In the genomic region with DNA sequence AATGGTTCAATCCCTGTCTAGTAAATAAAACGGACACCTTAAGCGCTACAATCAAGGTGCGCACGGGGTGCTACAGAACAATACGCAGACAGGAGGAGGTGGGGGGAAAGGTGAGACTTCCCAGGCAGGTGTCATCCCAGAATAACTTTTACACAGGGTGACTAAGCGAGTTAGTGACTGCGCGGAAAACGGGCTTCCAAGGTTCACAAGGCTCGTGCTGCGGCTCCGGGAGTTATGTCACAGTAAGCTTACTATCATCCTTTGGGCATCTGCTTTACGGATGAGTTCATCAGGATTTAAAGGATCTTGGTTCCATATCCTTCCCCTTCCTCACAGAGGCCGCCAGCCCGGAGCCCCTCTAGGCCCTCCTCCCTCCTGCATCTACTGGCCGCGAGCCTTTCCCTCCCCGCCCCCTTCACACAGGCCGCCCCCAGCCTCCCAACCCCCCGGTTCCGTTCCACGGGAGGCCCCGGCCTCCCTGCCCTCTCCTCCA, we compare ENCODE assay signal across 8 cellular contexts. TPM values are rescaled to one million over a fixed set of nuclear protein-coding genes. Genes with fewer than 3 reads are reported as not detected.
DNase-seq lines count a peak whose midpoint lies in the region; ATAC-seq, FAIRE-seq and TF ChIP-seq lines count a peak whose summit lies in the region.

No MANE protein-coding gene starts in this region.

- no peaks in the 10 kb centered on the region for H3K27me3 Mint-ChIP-seq in astrocyte (ENCODE audit: low read depth, unreplicated experiment)

- no peak for FAIRE-seq in A549 (lab: Jason Lieb, UNC)
- FAIRE-seq in astrocyte (lab: Jason Lieb, UNC), result no peak

- TF ChIP-seq EP300 in A549 (IDR thresholded peaks at IDR 0.05), result no peak

- H3K4me1 ChIP-seq in A549, result no peaks in the 10 kb centered on the region
- H3K4me1 ChIP-seq in astrocyte (ENCODE audit: insufficient read depth, low read length), result peaks cover 11% of the 10 kb centered on the region

- WGBS in A549 (ENCODE audit: missing lambda C conversion rate), result 10% methylated on average over 17 of the region's 23 CpGs

- peaks cover 3% of the 10 kb centered on the region for H3K4me1 Mint-ChIP-seq in astrocyte (ENCODE audit: low read depth, unreplicated experiment)

- peaks cover 17% of the 10 kb centered on the region for H3K9me3 Mint-ChIP-seq in astrocyte (ENCODE audit: unreplicated experiment)

- peak overlapping the region; percentile 87 for H3K4me2 ChIP-seq in A549
- H3K4me2 ChIP-seq in astrocyte (ENCODE audit: low read length), result peak overlapping the region; percentile 93

- peak overlapping the region; percentile 70 for H2AFZ ChIP-seq in astrocyte (ENCODE audit: low read depth, low read length)

- H3K79me2 ChIP-seq in astrocyte (ENCODE audit: insufficient read depth, low read length), result peaks cover 12% of the 10 kb centered on the region

- H3K36me3 Mint-ChIP-seq in astrocyte (ENCODE audit: low read depth, unreplicated experiment), result peaks cover 5% of the 10 kb centered on the region

- CTCF ChIA-PET in A549 (lab: Yijun Ruan, JAX), result interaction anchor here (1.5 kb wide), 1 partner anchor 38 kb away, joined by 3 read pairs; no protein-coding TSS in a partner anchor

- H3K9me3 ChIP-seq in A549 (peaks cover 11% of the 10 kb centered on the region), astrocyte (ENCODE audit: insufficient read depth, low read depth, low read length) (peaks cover 13% of the 10 kb centered on the region), iPS-18c (ENCODE audit: control insufficient read depth, insufficient read depth, low read length) (peaks cover 3% of the 10 kb centered on the region)

- H3K27me3 ChIP-seq in astrocyte (ENCODE audit: insufficient read depth, low read length), result no peaks in the 10 kb centered on the region

- H3K9ac ChIP-seq in astrocyte (ENCODE audit: low read length), result peak overlapping the region; percentile 89

- no peaks in the 10 kb centered on the region for H3K36me3 ChIP-seq in astrocyte (ENCODE audit: insufficient read depth, low read length)

- TF ChIP-seq CTCF in A549 (IDR thresholded peaks at IDR 0.05) (no peak), astrocyte (IDR thresholded peaks at IDR 0.05; ENCODE audit: insufficient read depth, low read depth, low read length) (no peak)

- peak overlapping the region; percentile 89 for H3K4me3 Mint-ChIP-seq in astrocyte (ENCODE audit: unreplicated experiment)

- DNase-seq in A549 (ENCODE audit: low read depth in 1 of 2, low spot score in 1 of 2), result peak; percentile 40 to 76
- DNase-seq in NCI-H69 (lab: John Stamatoyannopoulos, UW), result peak; percentile 67
- DNase-seq in astrocyte (ENCODE audit: low read depth), result peak; percentile 76
- DNase-seq in smooth muscle cell of the brain vasculature (ENCODE audit: low read depth, low spot score), result peak; percentile 43

- no peak for TF ChIP-seq POLR2A in A549 (IDR thresholded peaks at IDR 0.05; ENCODE audit: low read length)

- POLR2A ChIA-PET in A549 (lab: Yijun Ruan, JAX), result no interaction called here

- peak overlapping the region; percentile 85 to 99 for H3K27ac ChIP-seq in A549
- peak overlapping the region; percentile 92 for H3K27ac ChIP-seq in astrocyte (ENCODE audit: low read depth, low read length)

- H3K27ac Mint-ChIP-seq in astrocyte (ENCODE audit: unreplicated experiment), result peak overlapping the region; percentile 90

- H3K4me3 ChIP-seq in A549 (peak overlapping the region; percentile 80), GM08714 (ENCODE audit: low read length) (peak overlapping the region; percentile 85), astrocyte (ENCODE audit: insufficient read depth, low read depth, low read length) (peak overlapping the region; percentile 77), iPS-18c (ENCODE audit: insufficient read depth, low read depth, low read length) (peak overlapping the region; percentile 80)

- H4K20me1 ChIP-seq in astrocyte (ENCODE audit: insufficient read depth, low read length), result no peaks in the 10 kb centered on the region

- ATAC-seq in A549 (peak; percentile 86 to 87), HG02981 (IDR thresholded peaks at IDR 0.05; ENCODE audit: unreplicated experiment) (peak; percentile 12), GM18907 (IDR thresholded peaks at IDR 0.05; ENCODE audit: unreplicated experiment) (no peak)

- no peak for TF ChIP-seq RAD21 in A549 (conservative IDR thresholded peaks at IDR 0.05 in 1 of 2, IDR thresholded peaks at IDR 0.05 in 1 of 2)

TF ChIP-seq in A549, 52 proteins besides CTCF, POLR2A, EP300 and RAD21:
- TF ChIP-seq NFE2L2 (conservative IDR thresholded peaks at IDR 0.05; ENCODE audit: low read length) (peak; percentile 15; the same call in 1 of the 2 replicates), RFX5 (IDR thresholded peaks at IDR 0.05) (no peak), MAFK (IDR thresholded peaks at IDR 0.05; ENCODE audit: partially characterized antibody) (peak; percentile 49)
- TF ChIP-seq, protein P1, sequence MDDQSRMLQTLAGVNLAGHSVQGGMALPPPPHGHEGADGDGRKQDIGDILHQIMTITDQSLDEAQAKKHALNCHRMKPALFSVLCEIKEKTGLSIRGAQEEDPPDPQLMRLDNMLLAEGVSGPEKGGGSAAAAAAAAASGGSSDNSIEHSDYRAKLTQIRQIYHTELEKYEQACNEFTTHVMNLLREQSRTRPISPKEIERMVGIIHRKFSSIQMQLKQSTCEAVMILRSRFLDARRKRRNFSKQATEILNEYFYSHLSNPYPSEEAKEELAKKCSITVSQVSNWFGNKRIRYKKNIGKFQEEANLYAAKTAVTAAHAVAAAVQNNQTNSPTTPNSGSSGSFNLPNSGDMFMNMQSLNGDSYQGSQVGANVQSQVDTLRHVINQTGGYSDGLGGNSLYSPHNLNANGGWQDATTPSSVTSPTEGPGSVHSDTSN (IDR thresholded peaks at IDR 0.05), result 0 out of 2 replicates have a peak, but pooled peaks have one; percentile 15
TF ChIP-seq in A549: peak in this region for 3.

RNA-seq across cellular contexts. Expression of a gene that starts 0.5 kb away (rescaled TPM):
- polyA plus RNA-seq in A549 (2011; rRNA removed) (13.9 and 19.1 TPM in 2 replicates), A549 (2017; fragmentation: RNase III; extraction: RNeasy Plus Mini Kit Qiagen cat#74134 plus additional on column Dnase treatment) (13.1 to 13.2 TPM (median 13.2 TPM) in 3 replicates)
- polyA plus RNA-seq in A549 (2012; cell fraction: cytosol; rRNA removed), result 4.4 TPM in 2 replicates
- 2.9 and 4.7 TPM in 2 replicates for polyA plus RNA-seq in A549 (2012; cell fraction: nucleus; rRNA removed)
- polyA minus RNA-seq in A549 (2011; rRNA and poly(A)+ RNA removed), result 9.3 and 10.0 TPM in 2 replicates
- 7.6 and 8.0 TPM in 2 replicates for total RNA-seq in astrocyte

RNA-seq across cellular contexts. Expression of a gene that starts 40.8 kb away (rescaled TPM):
- polyA plus RNA-seq in A549 (2011; rRNA removed) (17.4 and 19.0 TPM in 2 replicates), A549 (2017; fragmentation: RNase III; extraction: RNeasy Plus Mini Kit Qiagen cat#74134 plus additional on column Dnase treatment) (3.9 to 4.8 TPM (median 4.1 TPM) in 3 replicates)
- polyA plus RNA-seq in A549 (2012; cell fraction: cytosol; rRNA removed), result 8.4 and 9.4 TPM in 2 replicates
- 4.8 and 7.3 TPM in 2 replicates for polyA plus RNA-seq in A549 (2012; cell fraction: nucleus; rRNA removed)
- 10.1 and 10.3 TPM in 2 replicates for polyA minus RNA-seq in A549 (2011; rRNA and poly(A)+ RNA removed)
- 3.7 and 4.0 TPM in 2 replicates for total RNA-seq in astrocyte
